ENCODE assay signal across 19 cellular contexts in the genomic region with DNA sequence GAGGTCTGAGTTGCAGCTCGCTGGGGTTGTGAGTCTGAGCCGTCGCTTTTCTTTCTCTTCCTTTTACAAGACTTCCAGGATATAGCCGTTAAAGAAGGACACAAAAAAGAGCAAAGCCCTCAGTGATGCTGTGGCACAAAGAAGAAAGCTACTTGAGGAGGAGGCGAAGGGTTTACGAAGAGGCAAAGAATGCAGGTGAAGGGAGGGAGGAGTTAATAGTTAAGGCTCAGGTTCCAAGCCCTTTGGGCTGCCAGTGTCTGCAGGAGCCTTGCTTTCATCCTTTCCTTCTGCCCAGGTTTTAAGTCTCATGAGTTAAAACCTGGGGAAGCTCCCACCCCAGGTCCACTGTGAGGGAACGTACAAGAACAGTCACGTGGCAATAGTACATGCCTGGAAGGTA.
DNase-seq lines count a peak whose midpoint lies in the region; ATAC-seq and TF ChIP-seq lines count a peak whose summit lies in the region.
"Had no signal": no experiment of that assay in that cellular context is flagged by ENCODE, and none has a peak within 500 bp of the region (broad histone marks: within the 10 kb centered on the region; RNA-seq: fewer than 3 reads in every experiment).

No MANE protein-coding gene starts in this region.

- peak overlapping the region; percentile 76 for H3K27ac ChIP-seq in GM23338 (ENCODE audit: low read depth)
- H3K27ac ChIP-seq in iPS-20b (ENCODE audit: low read length), result peak overlapping the region; percentile 25
- H3K27ac ChIP-seq: C4-2B had no signal

- ATAC-seq in GM23338 (peak; percentile 90), activated B cell treated with CpG ODN at 0.5 μM for 24 hours (ENCODE audit: low read depth) (no peak), HG03457 (IDR thresholded peaks at IDR 0.05; ENCODE audit: unreplicated experiment) (no peak)
- ATAC-seq in stimulated activated effector memory CD8-positive, alpha-beta T cell treated with anti-CD3 and anti-CD28 coated beads, Interleukin-12 subunit alpha, Interleukin-12 subunit beta, amount 100 ng/mL, for 72 hours, result no peak
- ATAC-seq: activated CD4-positive, alpha-beta T cell treated with anti-CD3 and anti-CD28 coated beads for 36 hours had no signal

- peaks cover 8% of the 10 kb centered on the region; the same call in 1 of the 2 replicates for H3K79me2 ChIP-seq in GM23338 (replicated peaks; ENCODE audit: insufficient read depth)

- peaks cover 57% of the 10 kb centered on the region for H3K4me1 Mint-ChIP-seq in GM23338
- H3K4me1 Mint-ChIP-seq in activated B cell treated with CpG ODN at 0.5 μM for 24 hours, result peaks cover 96% of the 10 kb centered on the region
- peaks cover 46% of the 10 kb centered on the region for H3K4me1 Mint-ChIP-seq in stimulated activated effector memory CD8-positive, alpha-beta T cell treated with anti-CD3 and anti-CD28 coated beads, Interleukin-12 subunit alpha, Interleukin-12 subunit beta, amount 100 ng/mL, for 72 hours

- POLR2A ChIA-PET in activated B cell treated with CpG ODN at 0.5 μM for 24 hours (lab: Charles Lee), result interaction anchor here (1.0 to 16.0 kb wide), 6 partner anchors 9 to 613 kb away, joined by 3 to 433 read pairs (median 36); partner anchors contain the start of genes BORCS5 and ETV6

- H3K9me3 Mint-ChIP-seq in GM23338 (no peaks in the 10 kb centered on the region; the same call in 2 of the 3 replicates), activated B cell treated with CpG ODN at 0.5 μM for 24 hours (no peaks in the 10 kb centered on the region)
- H3K9me3 Mint-ChIP-seq in stimulated activated effector memory CD8-positive, alpha-beta T cell treated with anti-CD3 and anti-CD28 coated beads, Interleukin-12 subunit alpha, Interleukin-12 subunit beta, amount 100 ng/mL, for 72 hours, result no peaks in the 10 kb centered on the region
- H3K9me3 Mint-ChIP-seq: activated naive CD4-positive, alpha-beta T cell treated with anti-CD3 and anti-CD28 coated beads, Interleukin-2, amount 50 U/mL, for 24 hours; IgD-negative memory B cell had no signal

- H3K27me3 ChIP-seq in GM23338 (ENCODE audit: insufficient read depth) (no peaks in the 10 kb centered on the region), iPS-20b (ENCODE audit: insufficient read depth, low read length) (no peaks in the 10 kb centered on the region)
- H3K27me3 ChIP-seq: transverse colon had no signal

- H3K27me3 Mint-ChIP-seq in GM23338 (ENCODE audit: insufficient read depth, low read depth, poor library complexity) (peaks cover 5% of the 10 kb centered on the region), activated B cell treated with CpG ODN at 0.5 μM for 24 hours (no peaks in the 10 kb centered on the region)
- H3K27me3 Mint-ChIP-seq: activated CD4-positive, alpha-beta T cell treated with anti-CD3 and anti-CD28 coated beads for 36 hours; activated naive CD4-positive, alpha-beta T cell treated with anti-CD3 and anti-CD28 coated beads, Interleukin-2, amount 50 U/mL, for 24 hours; IgD-negative memory B cell had no signal

- intact Hi-C loops in activated B cell treated with CpG ODN at 0.5 μM for 24 hours (cut with micrococcal nuclease), result no loop called here

- H3K9me3 ChIP-seq in iPS-20b (ENCODE audit: insufficient read depth, low read depth, low read length), result no peaks in the 10 kb centered on the region
- H3K9me3 ChIP-seq: transverse colon had no signal

- TF ChIP-seq CTCF in GM23338 (conservative IDR thresholded peaks at IDR 0.05; ENCODE audit: low read depth in 2 of 2) (no peak), activated B cell treated with CpG ODN at 0.5 μM for 24 hours (IDR thresholded peaks at IDR 0.05) (no peak)

- CTCF ChIA-PET in activated B cell treated with CpG ODN at 0.5 μM for 24 hours (lab: Charles Lee), result interaction anchor here (1.4 to 1.7 kb wide), 3 partner anchors 12 to 69 kb away, joined by 3 to 5 read pairs (median 3); no protein-coding TSS in a partner anchor

- no peaks in the 10 kb centered on the region for H3F3A ChIP-seq in GM23338 (replicated peaks; ENCODE audit: low read depth)

- H4K20me1 ChIP-seq in GM23338 (replicated peaks; ENCODE audit: insufficient read depth), result no peaks in the 10 kb centered on the region

- H3K36me3 Mint-ChIP-seq in GM23338 (ENCODE audit: low read depth) (no peaks in the 10 kb centered on the region), activated B cell treated with CpG ODN at 0.5 μM for 24 hours (ENCODE audit: low read depth) (peaks cover 16% of the 10 kb centered on the region)
- peaks cover 35% of the 10 kb centered on the region for H3K36me3 Mint-ChIP-seq in stimulated activated effector memory CD8-positive, alpha-beta T cell treated with anti-CD3 and anti-CD28 coated beads, Interleukin-12 subunit alpha, Interleukin-12 subunit beta, amount 100 ng/mL, for 72 hours

- H3K27ac Mint-ChIP-seq in GM23338, result peak overlapping the region; percentile 67
- H3K27ac Mint-ChIP-seq in activated B cell treated with CpG ODN at 0.5 μM for 24 hours, result peak overlapping the region; percentile 93
- H3K27ac Mint-ChIP-seq in stimulated activated effector memory CD8-positive, alpha-beta T cell treated with anti-CD3 and anti-CD28 coated beads, Interleukin-12 subunit alpha, Interleukin-12 subunit beta, amount 100 ng/mL, for 72 hours, result peak overlapping the region; percentile 41
- H3K27ac Mint-ChIP-seq: activated CD4-positive, alpha-beta T cell treated with anti-CD3 and anti-CD28 coated beads for 36 hours; activated naive CD4-positive, alpha-beta T cell treated with anti-CD3 and anti-CD28 coated beads, Interleukin-2, amount 50 U/mL, for 24 hours had no signal

- H3K4me2 ChIP-seq in GM23338, result peak overlapping the region; percentile 10

- no peaks in the 10 kb centered on the region for H3K36me3 ChIP-seq in GM23338 (ENCODE audit: insufficient read depth)
- H3K36me3 ChIP-seq in iPS-20b (ENCODE audit: insufficient read depth, low read depth, low read length), result no peaks in the 10 kb centered on the region
- H3K36me3 ChIP-seq: transverse colon had no signal

- H3K4me3 ChIP-seq in GM23338 (0 out of 2 replicates have a peak overlapping the region, but pooled peaks have one; percentile 3), iPS-20b (ENCODE audit: low read length) (peak overlapping the region; percentile 6; the same call in 1 of the 2 replicates)
- H3K4me3 ChIP-seq: transverse colon had no signal

- DNase-seq in GM23338 (ENCODE audit: low spot score) (peak; percentile 86), activated B cell treated with CpG ODN at 0.5 μM for 24 hours (no peak), DMS 273 (lab: John Stamatoyannopoulos, UW; ENCODE audit: unreplicated experiment) (no peak), NCI-H187 treated with DMSO at 0.1 percent for 48 hours (lab: John Stamatoyannopoulos, UW) (no peak), HCEC 1CT (no peak)
- no peak for DNase-seq in stimulated activated effector memory CD8-positive, alpha-beta T cell treated with anti-CD3 and anti-CD28 coated beads, Interleukin-12 subunit alpha, Interleukin-12 subunit beta, amount 100 ng/mL, for 72 hours (ENCODE audit: low spot score in 2 of 2)
- DNase-seq: activated CD4-positive, alpha-beta T cell treated with anti-CD3 and anti-CD28 coated beads for 36 hours; activated T-cell treated with anti-CD3 and anti-CD28 coated beads for 4 hours; effector memory CD4-positive, alpha-beta T cell; NCI-H2171 treated with DMSO at 0.1 percent for 48 hours; SIG-M5; stimulated activated CD4-positive, alpha-beta T cell treated with anti-CD3 and anti-CD28 coated beads, Interleukin-4, amount 100 ng/mL, for 4 hours; T-helper 9 cell; transverse colon had no signal

- H2AFZ ChIP-seq in GM23338, result no peak overlapping the region

- peak overlapping the region; percentile 7; the same call in 1 of the 2 replicates for H3K9ac ChIP-seq in iPS-20b (ENCODE audit: low read depth, low read length)

- peak overlapping the region; percentile 50 for H3K4me3 Mint-ChIP-seq in GM23338
- peak overlapping the region; percentile 38 for H3K4me3 Mint-ChIP-seq in activated B cell treated with CpG ODN at 0.5 μM for 24 hours
- H3K4me3 Mint-ChIP-seq in stimulated activated effector memory CD8-positive, alpha-beta T cell treated with anti-CD3 and anti-CD28 coated beads, Interleukin-12 subunit alpha, Interleukin-12 subunit beta, amount 100 ng/mL, for 72 hours, result no peak overlapping the region
- H3K4me3 Mint-ChIP-seq: activated CD4-positive, alpha-beta T cell treated with anti-CD3 and anti-CD28 coated beads for 36 hours; activated naive CD4-positive, alpha-beta T cell treated with anti-CD3 and anti-CD28 coated beads, Interleukin-2, amount 50 U/mL, for 24 hours had no signal

- no peaks in the 10 kb centered on the region for H3K9me2 ChIP-seq in GM23338 (ENCODE audit: insufficient read depth)

- H3K4me1 ChIP-seq in GM23338 (ENCODE audit: insufficient read depth) (peaks cover 49% of the 10 kb centered on the region), iPS-20b (ENCODE audit: insufficient read depth, low read length) (peaks cover 43% of the 10 kb centered on the region)

Comparison
In these comparisons a context has a peak if more than half of its experiments do, and no peak if none do; other contexts are left out.
1. H3K27ac Mint-ChIP-seq: peak in every context shown above with its lines; median percentile 93 in activated B cell treated with CpG ODN at 0.5 μM for 24 hours; 67 in GM23338; 41 in stimulated activated effector memory CD8-positive, alpha-beta T cell treated with anti-CD3 and anti-CD28 coated beads, Interleukin-12 subunit alpha, Interleukin-12 subunit beta, amount 100 ng/mL, for 72 hours.